8 cellular contexts compared by ENCODE assay signal in genomic region chr5:156815988-156816599, GRCh38. TPM values are rescaled to one million over a fixed set of nuclear protein-coding genes. Genes with fewer than 3 reads are reported as not detected.
DNase-seq lines count a peak whose midpoint lies in the region; ATAC-seq, FAIRE-seq and TF ChIP-seq lines count a peak whose summit lies in the region.

No MANE protein-coding gene starts in this region.

- no peak overlapping the region for H3K27ac Mint-ChIP-seq in glutamatergic neuron (ENCODE audit: unreplicated experiment)
- H3K27ac Mint-ChIP-seq in stimulated activated naive B cell treated with anti-CD40 and anti-IgM and Interleukin-4, amounts not matched to agents 10 μg/mL and 1 μg/mL and 100 μg/mL, for 72 hours, result no peak overlapping the region

- DNase-seq in D721Med (ENCODE audit: insufficient read length, low spot score) (no peak), SW480 (ENCODE audit: low spot score) (peak; percentile 28), glutamatergic neuron (peak; percentile 46), middle frontal gyrus (ENCODE audit: extremely low spot score, low spot score) (no peak), HTR-8/SVneo (ENCODE audit: insufficient read length, low spot score) (no peak)
- no peak for DNase-seq in stimulated activated naive B cell treated with anti-CD40 and anti-IgM and Interleukin-4, amounts not matched to agents 10 μg/mL and 1 μg/mL and 100 μg/mL, for 72 hours

- peaks cover 2% of the 10 kb centered on the region for H3K9me3 Mint-ChIP-seq in glutamatergic neuron (ENCODE audit: unreplicated experiment)
- peaks cover 0 to 2% of the 10 kb centered on the region in 2 donors for H3K9me3 Mint-ChIP-seq in stimulated activated naive B cell treated with anti-CD40 and anti-IgM and Interleukin-4, amounts not matched to agents 10 μg/mL and 1 μg/mL and 100 μg/mL, for 72 hours

- H3K4me1 Mint-ChIP-seq in glutamatergic neuron (ENCODE audit: low read depth, unreplicated experiment), result peaks cover 12% of the 10 kb centered on the region
- no peaks in the 10 kb centered on the region for H3K4me1 Mint-ChIP-seq in stimulated activated naive B cell treated with anti-CD40 and anti-IgM and Interleukin-4, amounts not matched to agents 10 μg/mL and 1 μg/mL and 100 μg/mL, for 72 hours

- H3K36me3 Mint-ChIP-seq in glutamatergic neuron (ENCODE audit: unreplicated experiment), result peaks cover under 1% of the 10 kb centered on the region
- H3K36me3 Mint-ChIP-seq in stimulated activated naive B cell treated with anti-CD40 and anti-IgM and Interleukin-4, amounts not matched to agents 10 μg/mL and 1 μg/mL and 100 μg/mL, for 72 hours, result no peaks in the 10 kb centered on the region

- ATAC-seq in GM18861 (IDR thresholded peaks at IDR 0.05; ENCODE audit: unreplicated experiment), result peak; percentile 73
- peak; percentile 66 for ATAC-seq in HG03520 (IDR thresholded peaks at IDR 0.05; ENCODE audit: unreplicated experiment)
- peak; percentile 62 to 71 for ATAC-seq in stimulated activated naive B cell treated with anti-CD40 and anti-IgM and Interleukin-4, amounts not matched to agents 10 μg/mL and 1 μg/mL and 100 μg/mL, for 72 hours (replicated peaks)

- H3K4me3 Mint-ChIP-seq in glutamatergic neuron (ENCODE audit: unreplicated experiment), result no peak overlapping the region
- no peak overlapping the region for H3K4me3 Mint-ChIP-seq in stimulated activated naive B cell treated with anti-CD40 and anti-IgM and Interleukin-4, amounts not matched to agents 10 μg/mL and 1 μg/mL and 100 μg/mL, for 72 hours

- TF ChIP-seq CTCF in D721Med (IDR thresholded peaks at IDR 0.05; ENCODE audit: insufficient read depth, missing control alignments) (peak; percentile 50), glutamatergic neuron (IDR thresholded peaks at IDR 0.05; ENCODE audit: partially characterized antibody, unreplicated experiment) (peak; percentile 19)

- H3K27me3 Mint-ChIP-seq in glutamatergic neuron (ENCODE audit: unreplicated experiment), result peaks cover 3% of the 10 kb centered on the region
- peaks cover 0 to 23% of the 10 kb centered on the region in 2 donors for H3K27me3 Mint-ChIP-seq in stimulated activated naive B cell treated with anti-CD40 and anti-IgM and Interleukin-4, amounts not matched to agents 10 μg/mL and 1 μg/mL and 100 μg/mL, for 72 hours

- FAIRE-seq in D721Med (lab: Jason Lieb, UNC), result peak; percentile 86
- no peak for FAIRE-seq in HTR-8/SVneo (lab: Jason Lieb, UNC)

RNA-seq across cellular contexts. Expression of gene PPP1R2B, which starts 34.0 kb away (rescaled TPM):
- not detected for total RNA-seq in glutamatergic neuron (ENCODE audit: unreplicated experiment)

Comparison
In these comparisons a context has a peak if more than half of its experiments do, and no peak if none do; other contexts are left out.
1. DNase-seq: peak in SW480 (single experiment) and glutamatergic neuron (single experiment); none in D721Med (single experiment), stimulated activated naive B cell treated with anti-CD40 and anti-IgM and Interleukin-4, amounts not matched to agents 10 μg/mL and 1 μg/mL and 100 μg/mL, for 72 hours (single experiment), middle frontal gyrus (single experiment) and HTR-8/SVneo (single experiment).
2. Peak in every context shown above with its lines, with median percentiles within 50 percentile points of each other: ATAC-seq.